ENCODE assay signal across 8 cellular contexts in the genomic region with DNA sequence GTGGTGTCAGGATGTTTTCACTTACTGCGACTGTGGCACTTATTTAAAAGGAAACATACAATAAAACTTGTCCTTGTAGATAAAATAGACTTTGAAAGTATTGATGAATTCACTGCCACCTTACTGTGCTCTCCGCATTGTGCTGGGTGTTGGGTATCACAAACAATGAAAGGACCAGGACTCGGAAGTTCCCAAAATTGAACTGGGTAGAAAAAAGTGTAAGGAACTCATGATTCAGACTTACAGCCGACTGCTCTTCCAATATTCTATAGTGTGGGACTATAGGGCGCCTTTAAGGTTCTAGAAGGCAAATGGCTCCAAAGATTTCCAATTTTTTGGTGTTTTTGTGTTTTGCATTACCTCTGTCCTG.
DNase-seq lines count a peak whose midpoint lies in the region; ATAC-seq lines count a peak whose summit lies in the region.

No MANE protein-coding gene starts in this region.

- peak overlapping the region; percentile 93 for H3K27ac ChIP-seq in rectal smooth muscle tissue (ENCODE audit: low read depth, low read length)

- H3K9ac ChIP-seq in ES-I3 (ENCODE audit: low read depth, low read length) (peak overlapping the region; percentile 61), rectal smooth muscle tissue (ENCODE audit: low read length) (no peak overlapping the region)

- H3K9me3 ChIP-seq in ES-I3 (ENCODE audit: control insufficient read depth, insufficient read depth, low read length), result no peaks in the 10 kb centered on the region

- 0 out of 2 replicates have a peak, but pooled peaks cover 5% of the 10 kb centered on the region for H3K4me1 ChIP-seq in ES-I3 (ENCODE audit: insufficient read depth, low read length)
- H3K4me1 ChIP-seq in rectal smooth muscle tissue (ENCODE audit: control insufficient read depth, insufficient read depth, low read length), result peaks cover 2% of the 10 kb centered on the region

- peak overlapping the region; percentile 58 for H3K4me3 ChIP-seq in rectal smooth muscle tissue (ENCODE audit: low read length)

- no peaks in the 10 kb centered on the region for H3K36me3 ChIP-seq in ES-I3 (ENCODE audit: insufficient read depth, low read length)
- no peaks in the 10 kb centered on the region for H3K36me3 ChIP-seq in rectal smooth muscle tissue (ENCODE audit: control insufficient read depth, insufficient read depth, low read length)

- ATAC-seq in HG03139 (IDR thresholded peaks at IDR 0.05; ENCODE audit: unreplicated experiment), result no peak

- DNase-seq in RPMI8226 (peak; percentile 8), fibroblast of gingiva (ENCODE audit: low read depth) (peak; percentile 1), KG1 (lab: John Stamatoyannopoulos, UW) (no peak), nucleus accumbens (lab: John Stamatoyannopoulos, UW) (no peak)
- no peak for DNase-seq in activated naive CD4-positive, alpha-beta T cell treated with Interleukin-2 at 50 U/mL for 16 hours

- no peaks in the 10 kb centered on the region for H3K27me3 ChIP-seq in rectal smooth muscle tissue (ENCODE audit: control insufficient read depth, insufficient read depth, low read length)

Comparison
In these comparisons a context has a peak if more than half of its experiments do, and no peak if none do; other contexts are left out.
1. DNase-seq: peak in RPMI8226 (single experiment) and fibroblast of gingiva (single experiment); none in KG1 (single experiment), activated naive CD4-positive, alpha-beta T cell treated with Interleukin-2 at 50 U/mL for 16 hours (single experiment) and nucleus accumbens (0 of 56).